In genomic region chr18:78878335-78878734, GRCh38 we compare ENCODE assay signal across 15 cellular contexts.
DNase-seq lines count a peak whose midpoint lies in the region; ATAC-seq and TF ChIP-seq lines count a peak whose summit lies in the region.
"Had no signal": no experiment of that assay in that cellular context is flagged by ENCODE, and none has a peak within 500 bp of the region (broad histone marks: within the 10 kb centered on the region; RNA-seq: fewer than 3 reads in every experiment).

No MANE protein-coding gene starts in this region.

- H3K27ac ChIP-seq in endodermal cell (ENCODE audit: low read depth, low read length) (no peak overlapping the region), lung (ENCODE audit: low read depth in 1 of 2, low read length in 1 of 2) (no peak overlapping the region)
- H3K27ac ChIP-seq: BLaER1, HL-60 had no signal

- no peak overlapping the region for H3K27ac Mint-ChIP-seq in endodermal cell
- H3K27ac Mint-ChIP-seq: CD8-positive, alpha-beta memory T cell; HFFc6 had no signal

- DNase-seq in activated effector memory CD4-positive, alpha-beta T cell treated with anti-CD3 and anti-CD28 coated beads, Interleukin-2, amount 50 U/mL, for 16 hours, result peak; percentile 55
- DNase-seq in activated effector memory CD4-positive, alpha-beta T cell treated with Interleukin-2 at 50 U/mL for 16 hours, result no peak
- peak; percentile 21 for DNase-seq in endodermal cell
- DNase-seq in lung (ENCODE audit: low spot score), result peak; percentile 22
- no peak for DNase-seq in NCI-H345 treated with DMSO at 0.1 percent for 48 hours (lab: John Stamatoyannopoulos, UW; ENCODE audit: unreplicated experiment)
- no peak for DNase-seq in stimulated activated CD4-positive, alpha-beta T cell treated with anti-CD3 and anti-CD28 coated beads, Interleukin-2, amount 100 ng/mL, for 24 hours
- DNase-seq: 8988T; CD8-positive, alpha-beta memory T cell; GDM1; HCEC 1CT; HFFc6 had no signal

- ATAC-seq in lung (ENCODE audit: insufficient read depth, low FRiP score) (no peak), GM18868 (IDR thresholded peaks at IDR 0.05; ENCODE audit: unreplicated experiment) (no peak)

- H3K36me3 ChIP-seq in endodermal cell (ENCODE audit: control insufficient read depth, insufficient read depth, low read length) (no peaks in the 10 kb centered on the region), lung (ENCODE audit: control insufficient read depth in 2 of 2, insufficient read depth in 2 of 2, low read length in 2 of 2) (no peaks in the 10 kb centered on the region)
- H3K36me3 ChIP-seq: BLaER1 had no signal

- peaks cover 9% of the 10 kb centered on the region for H3K27me3 Mint-ChIP-seq in endodermal cell (ENCODE audit: insufficient read depth)

- no peak for TF ChIP-seq CTCF in endodermal cell (conservative IDR thresholded peaks at IDR 0.05)
- TF ChIP-seq CTCF in lung (IDR thresholded peaks at IDR 0.05; ENCODE audit: control extremely low read depth, extremely low read depth), result no peak

- H3K4me1 ChIP-seq in endodermal cell (ENCODE audit: control insufficient read depth, insufficient read depth, low read length) (no peaks in the 10 kb centered on the region), lung (ENCODE audit: control insufficient read depth in 2 of 2, insufficient read depth in 2 of 2, low read length in 2 of 2) (no peaks in the 10 kb centered on the region)
- H3K4me1 ChIP-seq: Caco-2 had no signal

- 94% methylated on average over 12 to 15 of the region's 15 CpGs for WGBS in endodermal cell (ENCODE audit: insufficient coverage in 1 of 2, insufficient read length in 1 of 2), 2 experiments
- 93 to 94% methylated on average over 15 of the region's 15 CpGs for WGBS in lung, 2 donors

- no peak overlapping the region for H3K4me3 Mint-ChIP-seq in endodermal cell
- H3K4me3 Mint-ChIP-seq: CD8-positive, alpha-beta memory T cell; HFFc6 had no signal

- peaks cover 5% of the 10 kb centered on the region for H3K4me1 Mint-ChIP-seq in endodermal cell
- H3K4me1 Mint-ChIP-seq: CD8-positive, alpha-beta memory T cell had no signal

- H3K4me3 ChIP-seq in endodermal cell (ENCODE audit: low read length) (no peak overlapping the region), lung (no peak overlapping the region)
- H3K4me3 ChIP-seq: BLaER1 had no signal

- no peaks in the 10 kb centered on the region for H3K27me3 ChIP-seq in endodermal cell (ENCODE audit: control insufficient read depth, insufficient read depth, low read length, poor library complexity, severe bottlenecking)
- H3K27me3 ChIP-seq in lung (ENCODE audit: control insufficient read depth, insufficient read depth), result no peaks in the 10 kb centered on the region
- H3K27me3 ChIP-seq: BLaER1 had no signal

- no peaks in the 10 kb centered on the region for H3K9me3 ChIP-seq in endodermal cell (ENCODE audit: control insufficient read depth, low read length)
- peaks cover 0 to under 1% of the 10 kb centered on the region in 2 donors for H3K9me3 ChIP-seq in lung (ENCODE audit: control insufficient read depth in 2 of 2, insufficient read depth in 1 of 2, low read length in 1 of 2)
- H3K9me3 ChIP-seq: Caco-2 had no signal

- no peaks in the 10 kb centered on the region for H3K9me3 Mint-ChIP-seq in endodermal cell

- no peak overlapping the region for H3K9ac ChIP-seq in endodermal cell (ENCODE audit: extremely low read depth, low read length, poor library complexity, severe bottlenecking)
- H3K9ac ChIP-seq: BLaER1 had no signal

- H3K36me3 Mint-ChIP-seq in endodermal cell (ENCODE audit: low read depth), result no peaks in the 10 kb centered on the region
- H3K36me3 Mint-ChIP-seq: CD8-positive, alpha-beta memory T cell had no signal

Comparison
In these comparisons a context has a peak if more than half of its experiments do, and no peak if none do; other contexts are left out.
1. DNase-seq: peak in activated effector memory CD4-positive, alpha-beta T cell treated with anti-CD3 and anti-CD28 coated beads, Interleukin-2, amount 50 U/mL, for 16 hours (single experiment), endodermal cell (single experiment) and lung (single experiment); none in activated effector memory CD4-positive, alpha-beta T cell treated with Interleukin-2 at 50 U/mL for 16 hours (single experiment), NCI-H345 treated with DMSO at 0.1 percent for 48 hours (single experiment) and stimulated activated CD4-positive, alpha-beta T cell treated with anti-CD3 and anti-CD28 coated beads, Interleukin-2, amount 100 ng/mL, for 24 hours (0 of 2).